Comparison of ENCODE assay signal across 9 cellular contexts in the genomic region with DNA sequence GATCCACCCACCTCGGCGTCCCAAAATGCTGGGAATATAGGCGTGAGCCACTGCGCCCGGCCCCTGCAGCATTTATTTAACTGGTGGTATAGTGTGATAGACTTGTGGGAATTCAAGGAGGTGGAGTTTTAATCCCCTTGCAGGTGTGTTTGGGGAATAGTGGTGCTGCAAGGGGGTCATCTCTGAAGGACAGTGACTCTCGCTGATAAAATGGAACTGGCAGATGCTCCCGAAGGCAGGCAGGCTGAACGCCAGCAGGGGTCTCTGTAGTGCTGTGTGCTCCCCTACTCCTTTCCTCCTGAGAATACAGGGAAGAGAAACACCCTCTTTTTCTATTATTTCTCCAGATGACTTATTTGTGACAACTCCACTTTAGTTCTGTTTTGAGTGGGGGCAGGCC. TPM values are rescaled to one million over a fixed set of nuclear protein-coding genes. Genes with fewer than 3 reads are reported as not detected.
DNase-seq lines count a peak whose midpoint lies in the region; ATAC-seq and TF ChIP-seq lines count a peak whose summit lies in the region.
"Had no signal": no experiment of that assay in that cellular context is flagged by ENCODE, and none has a peak within 500 bp of the region (broad histone marks: within the 10 kb centered on the region; RNA-seq: fewer than 3 reads in every experiment).

No MANE protein-coding gene starts in this region.

- no peaks in the 10 kb centered on the region for H3K36me3 Mint-ChIP-seq in chondrocyte (ENCODE audit: low read depth)
- peaks cover 19% of the 10 kb centered on the region for H3K36me3 Mint-ChIP-seq in effector memory CD8-positive, alpha-beta T cell (ENCODE audit: insufficient read depth)
- H3K36me3 Mint-ChIP-seq: activated naive CD4-positive, alpha-beta T cell treated with anti-CD3 and anti-CD28 coated beads, Interleukin-2, amount 50 U/mL, for 72 hours had no signal

- H3K27ac ChIP-seq in gastrocnemius medialis, result no peak overlapping the region

- no peaks in the 10 kb centered on the region for H3K9me3 Mint-ChIP-seq in stimulated activated naive CD8-positive, alpha-beta T cell treated with anti-CD3 and anti-CD28 coated beads, Interleukin-15, amount 100 ng/mL, for 72 hours
- no peaks in the 10 kb centered on the region for H3K9me3 Mint-ChIP-seq in chondrocyte (ENCODE audit: low read depth)
- H3K9me3 Mint-ChIP-seq in effector memory CD8-positive, alpha-beta T cell, result no peaks in the 10 kb centered on the region
- H3K9me3 Mint-ChIP-seq: activated naive CD4-positive, alpha-beta T cell treated with anti-CD3 and anti-CD28 coated beads, Interleukin-2, amount 50 U/mL, for 72 hours had no signal

- peaks cover 5 to 7% of the 10 kb centered on the region in 2 donors for H3K4me1 ChIP-seq in gastrocnemius medialis

- in situ Hi-C loops in gastrocnemius medialis (cut with MboI; ENCODE audit: low sequenced_read_pairs in 4 of 4), result no loop called here

- no peak overlapping the region for H3K4me3 ChIP-seq in gastrocnemius medialis

- peaks cover 18% of the 10 kb centered on the region for H3K4me1 Mint-ChIP-seq in stimulated activated naive CD8-positive, alpha-beta T cell treated with anti-CD3 and anti-CD28 coated beads, Interleukin-15, amount 100 ng/mL, for 72 hours
- H3K4me1 Mint-ChIP-seq in chondrocyte (ENCODE audit: low read depth), result peaks cover 21% of the 10 kb centered on the region
- H3K4me1 Mint-ChIP-seq in effector memory CD8-positive, alpha-beta T cell (ENCODE audit: low read depth in 2 of 2), result peaks cover 6 to 7% of the 10 kb centered on the region in 2 donors

- no peak for ATAC-seq in stimulated activated naive CD8-positive, alpha-beta T cell treated with anti-CD3 and anti-CD28 coated beads, Interleukin-15, Interleukin-2, amounts not matched to agents 100 U/mL and 50 U/mL, for 24 hours
- no peak for ATAC-seq in stimulated activated naive CD8-positive, alpha-beta T cell treated with anti-CD3 and anti-CD28 coated beads, Interleukin-15, amount 100 ng/mL, for 72 hours
- ATAC-seq in effector memory CD8-positive, alpha-beta T cell (replicated peaks), result no peak
- no peak for ATAC-seq in gastrocnemius medialis
- ATAC-seq: activated naive CD4-positive, alpha-beta T cell treated with anti-CD3 and anti-CD28 coated beads, Interleukin-2, amount 50 U/mL, for 72 hours had no signal

- H3K27me3 Mint-ChIP-seq in stimulated activated naive CD8-positive, alpha-beta T cell treated with anti-CD3 and anti-CD28 coated beads, Interleukin-15, amount 100 ng/mL, for 72 hours, result no peaks in the 10 kb centered on the region
- H3K27me3 Mint-ChIP-seq in chondrocyte (ENCODE audit: low read depth), result no peaks in the 10 kb centered on the region
- no peaks in the 10 kb centered on the region for H3K27me3 Mint-ChIP-seq in effector memory CD8-positive, alpha-beta T cell

- no peaks in the 10 kb centered on the region for H3K27me3 ChIP-seq in gastrocnemius medialis

- no peak overlapping the region for H3K4me3 Mint-ChIP-seq in stimulated activated naive CD8-positive, alpha-beta T cell treated with anti-CD3 and anti-CD28 coated beads, Interleukin-15, amount 100 ng/mL, for 72 hours
- no peak overlapping the region for H3K4me3 Mint-ChIP-seq in chondrocyte (ENCODE audit: unreplicated experiment)
- no peak overlapping the region for H3K4me3 Mint-ChIP-seq in effector memory CD8-positive, alpha-beta T cell

- intact Hi-C loops in gastrocnemius medialis (cut with DNase I; ENCODE audit: low total_unique reads), result no loop called here

- H3K36me3 ChIP-seq in gastrocnemius medialis, result no peaks in the 10 kb centered on the region

- H3K9me3 ChIP-seq in gastrocnemius medialis, result no peaks in the 10 kb centered on the region

- H3K27ac Mint-ChIP-seq in stimulated activated naive CD8-positive, alpha-beta T cell treated with anti-CD3 and anti-CD28 coated beads, Interleukin-15, amount 100 ng/mL, for 72 hours, result peak overlapping the region in 1 of 2 donors; percentile 55
- H3K27ac Mint-ChIP-seq in chondrocyte (ENCODE audit: unreplicated experiment), result no peak overlapping the region
- no peak overlapping the region for H3K27ac Mint-ChIP-seq in effector memory CD8-positive, alpha-beta T cell
- H3K27ac Mint-ChIP-seq: activated naive CD4-positive, alpha-beta T cell treated with anti-CD3 and anti-CD28 coated beads, Interleukin-2, amount 50 U/mL, for 72 hours had no signal

- TF ChIP-seq POLR2A in gastrocnemius medialis (IDR thresholded peaks at IDR 0.05), result no peak

- TF ChIP-seq CTCF in chondrocyte (IDR thresholded peaks at IDR 0.05) (peak; percentile 51), gastrocnemius medialis (IDR thresholded peaks at IDR 0.05 in 4 of 5, conservative IDR thresholded peaks at IDR 0.05 in 1 of 5) (no peak)

- DNase-seq in stimulated activated naive CD8-positive, alpha-beta T cell treated with anti-CD3 and anti-CD28 coated beads, Interleukin-15, Interleukin-2, amounts not matched to agents 100 U/mL and 50 U/mL, for 24 hours, result peak; percentile 27
- DNase-seq in stimulated activated naive CD8-positive, alpha-beta T cell treated with anti-CD3 and anti-CD28 coated beads, Interleukin-15, amount 100 ng/mL, for 72 hours, result no peak
- DNase-seq in NCI-H748 (lab: John Stamatoyannopoulos, UW; ENCODE audit: unreplicated experiment) (peak; percentile 5), chondrocyte (ENCODE audit: low spot score) (no peak), NCI-H1417 treated with DMSO at 0.1 percent for 48 hours (lab: John Stamatoyannopoulos, UW) (no peak), A172 (ENCODE audit: low spot score) (no peak), gastrocnemius medialis (no peak)
- no peak for DNase-seq in effector memory CD8-positive, alpha-beta T cell

RNA-seq across cellular contexts. Expression of gene OSCP1, which starts 4.0 kb away (rescaled TPM):
- total RNA-seq in chondrocyte, result 4.5 to 7.3 TPM (median 6.2 TPM) in 3 replicates
- 5.8 and 9.2 TPM in 2 replicates for total RNA-seq in A172 (2014; rRNA removed; shearing (Covaris generic))
- total RNA-seq in gastrocnemius medialis, result 1 to 10 TPM; 3.3 to 6.7 (median 4.7) TPM

RNA-seq across cellular contexts. Expression of gene MRPS15, which starts 17.9 kb away (rescaled TPM):
- 51.3 to 68.5 TPM (median 53.2 TPM) in 3 replicates for total RNA-seq in chondrocyte
- total RNA-seq in A172 (2014; rRNA removed; shearing (Covaris generic)), result 68.1 and 99.0 TPM in 2 replicates
- total RNA-seq in gastrocnemius medialis, result 100 to 1,000 TPM; 106 to 215 (median 160) TPM

RNA-seq across cellular contexts. Expression of gene CSF3R, which starts 36.5 kb away (rescaled TPM):
- not detected in 3 replicates for total RNA-seq in chondrocyte
- not detected in 2 replicates for total RNA-seq in A172 (2014; rRNA removed; shearing (Covaris generic))
- 1 to 10 TPM in 3 of 4 donors, under 1 TPM in 1; 0.29 to 6.4 (median 3.9) TPM for total RNA-seq in gastrocnemius medialis

RNA-seq across cellular contexts. Expression of gene LSM10, which starts 48.6 kb away (rescaled TPM):
- total RNA-seq in chondrocyte (45.0 to 47.3 TPM (median 45.7 TPM) in 3 replicates), gastrocnemius medialis (100 to 1,000 TPM in 2 of 4 donors, 10 to 100 TPM in 2; 56.9 to 129 (median 103) TPM)
- 6.4 and 7.0 TPM in 2 replicates for total RNA-seq in A172 (2014; rRNA removed; shearing (Covaris generic))

Comparison
In these comparisons a context has a peak if more than half of its experiments do, and no peak if none do; other contexts are left out.
1. DNase-seq: peak in stimulated activated naive CD8-positive, alpha-beta T cell treated with anti-CD3 and anti-CD28 coated beads, Interleukin-15, Interleukin-2, amounts not matched to agents 100 U/mL and 50 U/mL, for 24 hours (single experiment) and NCI-H748 (single experiment); none in stimulated activated naive CD8-positive, alpha-beta T cell treated with anti-CD3 and anti-CD28 coated beads, Interleukin-15, amount 100 ng/mL, for 72 hours (0 of 2), chondrocyte (single experiment), NCI-H1417 treated with DMSO at 0.1 percent for 48 hours (single experiment), effector memory CD8-positive, alpha-beta T cell (0 of 3), A172 (single experiment) and gastrocnemius medialis (0 of 2).